Comparison of ENCODE assay signal across 13 cellular contexts in genomic region chr2:3958969-3959368, GRCh38.
DNase-seq lines count a peak whose midpoint lies in the region; ATAC-seq and TF ChIP-seq lines count a peak whose summit lies in the region.
"Had no signal": no experiment of that assay in that cellular context is flagged by ENCODE, and none has a peak within 500 bp of the region (broad histone marks: within the 10 kb centered on the region; RNA-seq: fewer than 3 reads in every experiment).

No MANE protein-coding gene starts in this region.

- H3F3A ChIP-seq in PC-3 (ENCODE audit: low read length, unreplicated experiment) = no peaks in the 10 kb centered on the region

- BruUV-seq in PC-3 (replicated peaks; lab: Mats Ljungman, UMichigan) = no TSS peak

- H3K79me2 ChIP-seq in PC-3 (ENCODE audit: low read length) = no peaks in the 10 kb centered on the region

- POLR2A ChIA-PET in PC-3 (lab: Charles Lee; ENCODE audit: unreplicated experiment) = no interaction called here

- WGBS in esophagus muscularis mucosa = 51% methylated on average over 13 of the region's 13 CpGs

- no peaks in the 10 kb centered on the region for H3K9me2 ChIP-seq in PC-3 (replicated peaks; ENCODE audit: low read length)

- CTCF ChIA-PET in PC-3 (lab: Charles Lee) = no interaction called here

- H3K27ac ChIP-seq in esophagus muscularis mucosa (replicated peaks in 1 of 4) (no peak overlapping the region), PC-3 (ENCODE audit: low read length) (no peak overlapping the region)
- H3K27ac ChIP-seq: A549, BLaER1, GM23248 had no signal

- no peak for TF ChIP-seq EP300 in esophagus muscularis mucosa (IDR thresholded peaks at IDR 0.05)

- H4K20me1 ChIP-seq in PC-3 (ENCODE audit: low read length) = no peaks in the 10 kb centered on the region
- H4K20me1 ChIP-seq: BLaER1 had no signal

- ATAC-seq in GM19351 (IDR thresholded peaks at IDR 0.05; ENCODE audit: unreplicated experiment) (peak; percentile 13), HG03342 (IDR thresholded peaks at IDR 0.05; ENCODE audit: unreplicated experiment) (peak; percentile 12), PC-3 (no peak)

- intact Hi-C loops in esophagus muscularis mucosa (cut with DNase I) = no loop called here
- intact Hi-C loops in PC-3 (cut with micrococcal nuclease) = no loop called here

- no peak for TF ChIP-seq CTCF in esophagus muscularis mucosa (IDR thresholded peaks at IDR 0.05)
- no peak for TF ChIP-seq CTCF in PC-3 (conservative IDR thresholded peaks at IDR 0.05; ENCODE audit: low read depth, low read length)

- no peak overlapping the region for H2AFZ ChIP-seq in PC-3 (ENCODE audit: low read length)
- H2AFZ ChIP-seq: GM23248 had no signal

- no peak overlapping the region for H3K4me3 ChIP-seq in esophagus muscularis mucosa
- H3K4me3 ChIP-seq in PC-3 (ENCODE audit: low read length) = no peak overlapping the region
- H3K4me3 ChIP-seq: A549, BLaER1, GM23248 had no signal

- H3K4me2 ChIP-seq in PC-3 (ENCODE audit: low read length) = no peak overlapping the region
- H3K4me2 ChIP-seq: A549, BLaER1 had no signal

- peaks cover 0 to 23% (median 0%) of the 10 kb centered on the region in 4 donors for H3K27me3 ChIP-seq in esophagus muscularis mucosa
- H3K27me3 ChIP-seq in PC-3 (ENCODE audit: low read length) = peaks cover 5% of the 10 kb centered on the region; the same call in 1 of the 2 replicates
- H3K27me3 ChIP-seq: BLaER1 had no signal

- DNase-seq in esophagus muscularis mucosa (ENCODE audit: extremely low spot score) (peak; percentile 81), OCI-M2 (lab: John Stamatoyannopoulos, UW; ENCODE audit: unreplicated experiment) (no peak), PC-3 (no peak), cerebellar nuclear complex (lab: John Stamatoyannopoulos, UW) (no peak)
- DNase-seq: CD4-positive, alpha-beta memory T cell; GDM1; H9; KG1 had no signal

- H3K9me3 ChIP-seq in esophagus muscularis mucosa = no peaks in the 10 kb centered on the region
- no peaks in the 10 kb centered on the region for H3K9me3 ChIP-seq in PC-3 (ENCODE audit: low read length)
- H3K9me3 ChIP-seq: A549 had no signal

- H3K4me1 ChIP-seq in esophagus muscularis mucosa = no peaks in the 10 kb centered on the region
- no peaks in the 10 kb centered on the region for H3K4me1 ChIP-seq in PC-3 (ENCODE audit: insufficient read depth, low read length)
- H3K4me1 ChIP-seq: A549, BLaER1 had no signal

- H3K9ac ChIP-seq in PC-3 (ENCODE audit: low read length) = no peak overlapping the region
- H3K9ac ChIP-seq: BLaER1, GM23248 had no signal

- H3K36me3 ChIP-seq in esophagus muscularis mucosa (no peaks in the 10 kb centered on the region), PC-3 (ENCODE audit: low read depth, low read length) (no peaks in the 10 kb centered on the region)
- H3K36me3 ChIP-seq: BLaER1 had no signal

- TF ChIP-seq POLR2A in esophagus muscularis mucosa (IDR thresholded peaks at IDR 0.05; ENCODE audit: low read depth) = no peak
